In the genomic region with DNA sequence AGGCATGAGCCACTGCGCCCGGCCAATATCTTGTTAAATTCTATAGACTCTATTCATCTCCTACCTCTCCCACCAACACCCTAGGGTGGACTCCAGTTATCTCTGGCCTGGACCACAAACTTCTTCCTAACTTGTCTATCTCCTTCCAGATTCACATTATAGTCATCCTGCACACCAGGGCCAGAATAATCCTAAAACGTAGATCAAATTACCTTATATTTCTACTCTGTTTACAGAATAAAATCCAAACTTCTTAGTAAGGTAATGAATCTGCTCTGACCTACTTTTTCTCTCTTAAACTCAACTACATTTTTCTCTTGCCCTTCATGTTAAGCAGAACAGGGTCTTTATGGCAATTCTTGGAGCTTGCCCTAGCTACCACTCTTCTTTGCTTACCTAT, we compare ENCODE assay signal across 1 cellular context.
TF ChIP-seq lines count a peak whose summit lies in the region.

No MANE protein-coding gene starts in this region.

TF ChIP-seq in K562, 482 proteins besides CTCF, POLR2A, EP300 and RAD21:
- TF ChIP-seq ZNF589 (CRISPR knock-in tag; IDR thresholded peaks at IDR 0.05; ENCODE audit: low read depth) (no peak), FOXA3 (CRISPR knock-in tag; conservative IDR thresholded peaks at IDR 0.05 in 1 of 2, IDR thresholded peaks at IDR 0.05 in 1 of 2) (no peak), ETS2 (tag; IDR thresholded peaks at IDR 0.05; ENCODE audit: borderline replicate concordance, poor library complexity, severe bottlenecking) (no peak), POLR2AphosphoS2 (IDR thresholded peaks at IDR 0.05; ENCODE audit: low read length) (no peak), NR2F6 (CRISPR knock-in tag; IDR thresholded peaks at IDR 0.05) (no peak), HOXB6 (CRISPR knock-in tag; IDR thresholded peaks at IDR 0.05; ENCODE audit: borderline replicate concordance) (no peak)
